Comparison of ENCODE assay signal across 8 cellular contexts in genomic region chr2:37892436-37893114, GRCh38. TPM values are rescaled to one million over a fixed set of nuclear protein-coding genes. Genes with fewer than 3 reads are reported as not detected.
DNase-seq lines count a peak whose midpoint lies in the region; ATAC-seq and TF ChIP-seq lines count a peak whose summit lies in the region.
"Had no signal": no experiment of that assay in that cellular context is flagged by ENCODE, and none has a peak within 500 bp of the region (broad histone marks: within the 10 kb centered on the region; RNA-seq: fewer than 3 reads in every experiment).

No MANE protein-coding gene starts in this region.

- H3K36me3 ChIP-seq in OCI-LY7 (ENCODE audit: insufficient read depth, low read length) (no peaks in the 10 kb centered on the region), neutrophil (no peaks in the 10 kb centered on the region), endodermal cell (ENCODE audit: control insufficient read depth, insufficient read depth, low read length) (no peaks in the 10 kb centered on the region)

- 78 to 84% methylated on average over 5 to 7 of the region's 7 CpGs for WGBS in endodermal cell (ENCODE audit: insufficient coverage in 1 of 2, insufficient read length in 1 of 2), 2 experiments

- peaks cover 8% of the 10 kb centered on the region for H3K27me3 Mint-ChIP-seq in endodermal cell (ENCODE audit: insufficient read depth)

- no peak overlapping the region for H3K4me3 Mint-ChIP-seq in endodermal cell

- H3K4me1 Mint-ChIP-seq in endodermal cell: peaks cover 10% of the 10 kb centered on the region

- H3K27me3 ChIP-seq in neutrophil: no peaks in the 10 kb centered on the region
- H3K27me3 ChIP-seq in endodermal cell (ENCODE audit: control insufficient read depth, insufficient read depth, low read length, poor library complexity, severe bottlenecking): no peaks in the 10 kb centered on the region

- TF ChIP-seq CTCF in OCI-LY7 (conservative IDR thresholded peaks at IDR 0.05; ENCODE audit: low read length) (no peak), neutrophil (IDR thresholded peaks at IDR 0.05) (no peak), endodermal cell (conservative IDR thresholded peaks at IDR 0.05) (no peak)

- H3K27ac Mint-ChIP-seq in endodermal cell: no peak overlapping the region

- no peaks in the 10 kb centered on the region for H3K9me3 ChIP-seq in OCI-LY7 (ENCODE audit: low read length)
- H3K9me3 ChIP-seq in neutrophil: no peaks in the 10 kb centered on the region
- no peaks in the 10 kb centered on the region for H3K9me3 ChIP-seq in endodermal cell (ENCODE audit: control insufficient read depth, low read length)

- no peaks in the 10 kb centered on the region for H3K36me3 Mint-ChIP-seq in endodermal cell (ENCODE audit: low read depth)

- no TSS peak for BruUV-seq in OCI-LY7 (replicated peaks; lab: Mats Ljungman, UMichigan)

- H3K27ac ChIP-seq in OCI-LY7 (ENCODE audit: low read depth, low read length, poor library complexity, severe bottlenecking) (peak overlapping the region; percentile 35), neutrophil (peak overlapping the region; percentile 68), endodermal cell (ENCODE audit: low read depth, low read length) (no peak overlapping the region)

- H3K79me2 ChIP-seq in OCI-LY7 (ENCODE audit: insufficient read depth, low read depth, low read length): no peaks in the 10 kb centered on the region

- H3K9me3 Mint-ChIP-seq in endodermal cell: no peaks in the 10 kb centered on the region

- ATAC-seq in GM19023 (IDR thresholded peaks at IDR 0.05; ENCODE audit: unreplicated experiment) (peak; percentile 72), HG02885 (IDR thresholded peaks at IDR 0.05; ENCODE audit: poor library complexity, unreplicated experiment) (peak; percentile 70)
- ATAC-seq: Panc1 had no signal

- no peak overlapping the region for H3K9ac ChIP-seq in endodermal cell (ENCODE audit: extremely low read depth, low read length, poor library complexity, severe bottlenecking)

- peak overlapping the region; percentile 12 for H3K4me3 ChIP-seq in OCI-LY7 (ENCODE audit: low read depth, low read length, poor library complexity, severe bottlenecking)
- H3K4me3 ChIP-seq in neutrophil (ENCODE audit: low read depth in 1 of 2, low read length in 1 of 2): peak overlapping the region; percentile 12 to 21
- H3K4me3 ChIP-seq in endodermal cell (ENCODE audit: low read length): no peak overlapping the region

- H3K4me2 ChIP-seq in OCI-LY7 (ENCODE audit: low read length): peak overlapping the region; percentile 56

- CTCF ChIA-PET in OCI-LY7 (lab: Charles Lee; ENCODE audit: unreplicated experiment): interaction anchor here (0.6 kb wide), 1 partner anchor 246 kb away, joined by 4 read pairs; no protein-coding TSS in a partner anchor

- H3K4me1 ChIP-seq in OCI-LY7 (ENCODE audit: insufficient read depth, low read length, poor library complexity, severe bottlenecking) (peaks cover 18% of the 10 kb centered on the region), neutrophil (ENCODE audit: control insufficient read depth in 1 of 2, insufficient read depth in 1 of 2, low read depth in 1 of 2, low read length in 1 of 2) (peaks cover 26 to 41% of the 10 kb centered on the region in 2 experiments), endodermal cell (ENCODE audit: control insufficient read depth, insufficient read depth, low read length) (no peaks in the 10 kb centered on the region)

- H2AFZ ChIP-seq in OCI-LY7 (ENCODE audit: low read length): peak overlapping the region; percentile 78

- intact Hi-C loops in OCI-LY7 (cut with micrococcal nuclease; ENCODE audit: unreplicated experiment): no loop called here

- POLR2A ChIA-PET in OCI-LY7 (lab: Charles Lee): interaction anchor here (0.6 kb wide), 1 partner anchor 121 kb away, joined by 4 read pairs; no protein-coding TSS in a partner anchor

- H4K20me1 ChIP-seq in OCI-LY7 (ENCODE audit: insufficient read depth, low read length): no peaks in the 10 kb centered on the region

- H3K9me2 ChIP-seq in OCI-LY7 (ENCODE audit: insufficient read depth, low read length): no peaks in the 10 kb centered on the region

- peak; percentile 74 for DNase-seq in OCI-LY7 (ENCODE audit: low spot score)
- no peak for DNase-seq in NCI-H82 treated with DMSO at 0.1 percent for 48 hours (lab: John Stamatoyannopoulos, UW; ENCODE audit: unreplicated experiment)
- DNase-seq in ecto neural progenitor cell (ENCODE audit: low spot score): no peak
- DNase-seq in endodermal cell: no peak

RNA-seq across cellular contexts. Expression of gene RMDN2, which starts 32.5 kb away (rescaled TPM):
- 0.50 and 5.0 TPM in 2 replicates for total RNA-seq in OCI-LY7 (2014; rRNA removed; shearing (Covaris generic))
- total RNA-seq in OCI-LY7 (2022) (2.8 and 3.1 TPM in 2 replicates), endodermal cell (1 to 10 TPM; 3.9 to 4.9 TPM)
- polyA plus RNA-seq in endodermal cell (2013, experiment 1 of 2): 4.3 TPM
- 3.6 TPM for polyA plus RNA-seq in endodermal cell (2013, experiment 2 of 2)
